In the genomic region with DNA sequence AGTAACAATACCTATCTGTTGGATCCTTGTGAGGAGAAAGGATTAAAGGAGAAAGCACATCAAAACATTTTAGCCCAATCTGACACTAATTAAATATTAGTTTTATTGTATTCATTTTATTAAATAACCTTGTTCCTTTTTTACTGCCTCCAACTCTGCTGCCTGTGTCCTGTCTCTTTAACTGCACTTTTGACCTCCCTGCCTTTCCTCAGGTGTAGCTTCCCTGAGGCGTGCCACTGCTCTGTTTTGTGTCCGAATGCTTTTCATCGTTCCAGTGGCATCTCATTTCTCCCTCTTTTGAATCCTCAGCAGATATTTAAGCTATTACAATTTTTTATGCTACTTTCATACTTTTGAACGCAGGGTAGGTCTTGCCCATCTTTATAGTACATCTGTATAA, we compare ENCODE assay signal across 35 cellular contexts. TPM values are rescaled to one million over a fixed set of nuclear protein-coding genes. Genes with fewer than 3 reads are reported as not detected.
DNase-seq lines count a peak whose midpoint lies in the region; ATAC-seq and TF ChIP-seq lines count a peak whose summit lies in the region.
"Had no signal": no experiment of that assay in that cellular context is flagged by ENCODE, and none has a peak within 500 bp of the region (broad histone marks: within the 10 kb centered on the region; RNA-seq: fewer than 3 reads in every experiment).

No MANE protein-coding gene starts in this region.

- TF ChIP-seq CTCF in mucosa of descending colon (IDR thresholded peaks at IDR 0.05) (no peak), psoas muscle (IDR thresholded peaks at IDR 0.05) (no peak), GM20000 (IDR thresholded peaks at IDR 0.05; ENCODE audit: extremely low read depth, missing control alignments) (no peak), spleen (IDR thresholded peaks at IDR 0.05 in 8 of 11, conservative IDR thresholded peaks at IDR 0.05 in 3 of 11) (no peak)

- H3K36me3 ChIP-seq in mucosa of descending colon (ENCODE audit: low read depth), result no peaks in the 10 kb centered on the region
- peaks cover 9 to 16% of the 10 kb centered on the region in 2 experiments for H3K36me3 ChIP-seq in trophoblast cell (ENCODE audit: control insufficient read depth in 1 of 2, insufficient read depth in 2 of 2, low read length in 2 of 2)
- H3K36me3 ChIP-seq in psoas muscle (ENCODE audit: insufficient read depth in 1 of 2, low read depth in 1 of 2), result peaks cover 3 to 86% of the 10 kb centered on the region in 2 donors
- H3K36me3 ChIP-seq in spleen, result peaks cover 0 to 98% (median 59%) of the 10 kb centered on the region in 6 donors

- no peak overlapping the region for H2AK5ac ChIP-seq in trophoblast cell (ENCODE audit: low read length)

- H3K36me3 Mint-ChIP-seq in central memory CD8-positive, alpha-beta T cell (ENCODE audit: insufficient read depth), result peaks cover 57% of the 10 kb centered on the region

- H3K4me3 Mint-ChIP-seq in central memory CD8-positive, alpha-beta T cell, result no peak overlapping the region
- H3K4me3 Mint-ChIP-seq: B cell; CD14-positive monocyte; CD4-positive, alpha-beta memory T cell; CD4-positive, alpha-beta T cell; CD8-positive, alpha-beta memory T cell; CD8-positive, alpha-beta T cell had no signal

- no peaks in the 10 kb centered on the region for H3K79me2 ChIP-seq in trophoblast cell (ENCODE audit: control insufficient read depth, insufficient read depth, low read length, poor library complexity)

- H3K79me1 ChIP-seq in trophoblast cell (ENCODE audit: low read length), result no peaks in the 10 kb centered on the region

- H2AFZ ChIP-seq in trophoblast cell (ENCODE audit: insufficient read depth, low read length, poor library complexity), result no peak overlapping the region

- no peak overlapping the region for H3K23ac ChIP-seq in trophoblast cell (ENCODE audit: low read length)

- TF ChIP-seq POLR2A in spleen (IDR thresholded peaks at IDR 0.05), result no peak

- no peaks in the 10 kb centered on the region for H3K27me3 Mint-ChIP-seq in central memory CD8-positive, alpha-beta T cell
- H3K27me3 Mint-ChIP-seq: B cell; CD4-positive, alpha-beta memory T cell; CD4-positive, alpha-beta T cell; CD4-positive, CD25-positive, alpha-beta regulatory T cell; CD8-positive, alpha-beta memory T cell had no signal

- no peak for ATAC-seq in central memory CD8-positive, alpha-beta T cell (replicated peaks; ENCODE audit: extremely low read depth, poor library complexity, severe bottlenecking)
- ATAC-seq in left colon, result peak; percentile 70
- peak; percentile 56 for ATAC-seq in mucosa of descending colon
- ATAC-seq in psoas muscle, result no peak
- ATAC-seq: A549; CD8-positive, alpha-beta T cell had no signal

- H4K12ac ChIP-seq in trophoblast cell (ENCODE audit: low read depth, low read length), result no peak overlapping the region

- DNase-seq in central memory CD8-positive, alpha-beta T cell (ENCODE audit: low spot score in 2 of 2), result no peak
- no peak for DNase-seq in left colon
- no peak for DNase-seq in mucosa of descending colon
- DNase-seq in trophoblast cell, result no peak
- no peak for DNase-seq in psoas muscle
- no peak for DNase-seq in GM20000 (ENCODE audit: low spot score)
- no peak for DNase-seq in hypothalamus (lab: John Stamatoyannopoulos, UW)
- DNase-seq in spleen, result no peak
- DNase-seq: 8988T; ACHN; AML-193; BE2C; C1 segment of cervical spinal cord; Caco-2; Calu3; CD4-positive, alpha-beta memory T cell; CD4-positive, alpha-beta T cell; CD4-positive, CD25-positive, alpha-beta regulatory T cell; CD8-positive, alpha-beta memory T cell; CD8-positive, alpha-beta T cell; COR-L47; DMS 273 treated with DMSO at 0.1 percent for 48 hours; DMS153; DMS53; DMS79; DMS79 treated with DMSO at 0.1 percent for 48 hours; DND-41; EL had no signal

- H2BK5ac ChIP-seq in trophoblast cell (ENCODE audit: low read depth, low read length, poor library complexity), result no peak overlapping the region

- H3K4ac ChIP-seq in trophoblast cell (ENCODE audit: low read depth, low read length), result no peak overlapping the region

- H4K91ac ChIP-seq in trophoblast cell (ENCODE audit: low read depth, low read length), result no peak overlapping the region

- H2BK120ac ChIP-seq in trophoblast cell (ENCODE audit: insufficient read depth, low read length, poor library complexity), result no peak overlapping the region

- H3K27ac Mint-ChIP-seq in central memory CD8-positive, alpha-beta T cell (ENCODE audit: low read depth), result peak overlapping the region; percentile 23
- H3K27ac Mint-ChIP-seq: B cell; CD14-positive monocyte; CD4-positive, alpha-beta memory T cell; CD4-positive, alpha-beta T cell; CD8-positive, alpha-beta memory T cell; CD8-positive, alpha-beta T cell had no signal

- H3K9ac ChIP-seq in trophoblast cell (ENCODE audit: low read length), result no peak overlapping the region
- H3K9ac ChIP-seq: BLaER1; BLaER1 treated with 17β-estradiol and CSF1 and Interleukin-3, amounts not matched to agents 10 nM and 100 nM had no signal

- peak overlapping the region; percentile 35 for H3K27ac ChIP-seq in trophoblast cell (ENCODE audit: low read depth, low read length)
- no peak overlapping the region for H3K27ac ChIP-seq in psoas muscle
- no peak overlapping the region for H3K27ac ChIP-seq in spleen
- H3K27ac ChIP-seq: 22Rv1; A549; BLaER1; BLaER1 treated with 17β-estradiol and CSF1 and Interleukin-3, amounts not matched to agents 10 nM and 100 nM; C4-2B had no signal

- H3K27me3 ChIP-seq in trophoblast cell (ENCODE audit: insufficient read depth, low read length), result no peaks in the 10 kb centered on the region
- H3K27me3 ChIP-seq in psoas muscle (ENCODE audit: insufficient read depth in 3 of 3, low read length in 2 of 3), result no peaks in the 10 kb centered on the region
- no peaks in the 10 kb centered on the region for H3K27me3 ChIP-seq in spleen (replicated peaks in 1 of 7)
- H3K27me3 ChIP-seq: BE2C; BLaER1; BLaER1 treated with 17β-estradiol and CSF1 and Interleukin-3, amounts not matched to agents 10 nM and 100 nM had no signal

- no peak overlapping the region for H2BK12ac ChIP-seq in trophoblast cell (ENCODE audit: low read length)

- intact Hi-C loops in left colon (cut with DNase I, micrococcal nuclease) (no loop called here), mucosa of descending colon (cut with DNase I, micrococcal nuclease) (no loop called here), psoas muscle (cut with DNase I) (no loop called here), spleen (cut with DNase I; ENCODE audit: low total_unique reads) (no loop called here)

- H3K4me1 ChIP-seq in mucosa of descending colon (ENCODE audit: low read depth), result no peaks in the 10 kb centered on the region
- H3K4me1 ChIP-seq in trophoblast cell (ENCODE audit: control insufficient read depth in 1 of 2, insufficient read depth in 2 of 2, low read length in 2 of 2), result peaks cover 0 to 1% of the 10 kb centered on the region in 2 experiments
- H3K4me1 ChIP-seq in psoas muscle, result no peaks in the 10 kb centered on the region
- H3K4me1 ChIP-seq in spleen, result peaks cover 0 to 10% (median 0%) of the 10 kb centered on the region in 6 donors
- H3K4me1 ChIP-seq: A549; BE2C; BLaER1; BLaER1 treated with 17β-estradiol and CSF1 and Interleukin-3, amounts not matched to agents 10 nM and 100 nM; Caco-2 had no signal

- peaks cover 21% of the 10 kb centered on the region for H3K4me1 Mint-ChIP-seq in central memory CD8-positive, alpha-beta T cell
- H3K4me1 Mint-ChIP-seq: B cell, CD14-positive monocyte had no signal

- no peak overlapping the region for H3K18ac ChIP-seq in trophoblast cell (ENCODE audit: low read length)

- no peak overlapping the region for H3K14ac ChIP-seq in trophoblast cell (ENCODE audit: low read length)

- H3K9me3 ChIP-seq in mucosa of descending colon (no peaks in the 10 kb centered on the region), trophoblast cell (ENCODE audit: insufficient read depth, low read depth, low read length) (no peaks in the 10 kb centered on the region), psoas muscle (no peaks in the 10 kb centered on the region), spleen (no peaks in the 10 kb centered on the region)
- H3K9me3 ChIP-seq: A549; BE2C; BLaER1; BLaER1 treated with 17β-estradiol and CSF1 and Interleukin-3, amounts not matched to agents 10 nM and 100 nM; Caco-2 had no signal

- no peak overlapping the region for H4K8ac ChIP-seq in trophoblast cell (ENCODE audit: low read depth, low read length)

- no peaks in the 10 kb centered on the region for H3K9me3 Mint-ChIP-seq in central memory CD8-positive, alpha-beta T cell
- H3K9me3 Mint-ChIP-seq: CD14-positive monocyte; CD4-positive, alpha-beta memory T cell; CD4-positive, alpha-beta T cell; CD8-positive, alpha-beta memory T cell; CD8-positive, alpha-beta T cell had no signal

- H3K4me3 ChIP-seq in mucosa of descending colon, result no peak overlapping the region
- no peak overlapping the region for H3K4me3 ChIP-seq in trophoblast cell (ENCODE audit: low read depth, low read length)
- no peak overlapping the region for H3K4me3 ChIP-seq in psoas muscle
- H3K4me3 ChIP-seq in spleen, result no peak overlapping the region
- H3K4me3 ChIP-seq: A549; BLaER1; BLaER1 treated with 17β-estradiol and CSF1 and Interleukin-3, amounts not matched to agents 10 nM and 100 nM had no signal

- H3K4me2 ChIP-seq in trophoblast cell (ENCODE audit: low read length), result no peak overlapping the region
- H3K4me2 ChIP-seq: A549; BLaER1; BLaER1 treated with 17β-estradiol and CSF1 and Interleukin-3, amounts not matched to agents 10 nM and 100 nM had no signal

- no CpG with 5 or more reads among the region's 4 CpGs for WGBS in trophoblast cell (ENCODE audit: extremely low coverage, insufficient coverage, insufficient read length)
- WGBS in psoas muscle, 3 donors, result 96 to 97% (median 97%) methylated on average over 4 of the region's 4 CpGs
- WGBS in spleen, 5 donors, result 96 to 99% (median 98%) methylated on average over 4 of the region's 4 CpGs

RNA-seq across cellular contexts. Expression of a gene that starts 10.3 kb away (rescaled TPM):
- 1 to 10 TPM; 7.2 to 9.4 TPM for total RNA-seq in left colon
- total RNA-seq in mucosa of descending colon, result 10 to 100 TPM; 10.7 to 13.1 (median 11.5) TPM
- polyA plus RNA-seq in trophoblast cell (2013), result 17.4 and 18.7 TPM in 2 replicates
- 1 to 10 TPM; 7.0 to 9.8 (median 9.2) TPM for total RNA-seq in psoas muscle
- 10 to 100 TPM in 1 of 3 donors, 1 to 10 TPM in 2; 4.3 to 14.8 (median 6.2) TPM for polyA plus RNA-seq in psoas muscle
- 10 to 100 TPM; 10.8 to 28.7 (median 14.0) TPM for total RNA-seq in spleen
- polyA plus RNA-seq in spleen, result 1 to 10 TPM; 3.1 to 5.7 (median 3.2) TPM

RNA-seq across cellular contexts. Expression of a gene that starts 10.8 kb away (rescaled TPM):
- total RNA-seq in left colon (10 to 100 TPM; 12.2 to 14.1 TPM), mucosa of descending colon (10 to 100 TPM; 14.5 to 18.4 (median 14.5) TPM), psoas muscle (10 to 100 TPM; 13.7 to 39.9 (median 23.5) TPM), spleen (10 to 100 TPM; 19.3 to 23.6 (median 21.3) TPM)
- polyA plus RNA-seq in trophoblast cell (2013), result 6.8 and 7.5 TPM in 2 replicates
- polyA plus RNA-seq in psoas muscle (10 to 100 TPM in 2 of 3 donors, 1 to 10 TPM in 1; 5.2 to 25.4 (median 12.6) TPM), spleen (1 to 10 TPM; 4.7 to 6.9 (median 4.7) TPM)

Comparison
In these comparisons a context has a peak if more than half of its experiments do, and no peak if none do; other contexts are left out.
1. ATAC-seq: peak in left colon (single experiment) and mucosa of descending colon (single experiment); none in central memory CD8-positive, alpha-beta T cell (single experiment) and psoas muscle (0 of 4).